ENCODE assay signal across 23 cellular contexts in genomic region chr13:77891041-77891440, GRCh38. TPM values are rescaled to one million over a fixed set of nuclear protein-coding genes. Genes with fewer than 3 reads are reported as not detected.
DNase-seq lines count a peak whose midpoint lies in the region; ATAC-seq and TF ChIP-seq lines count a peak whose summit lies in the region.
"Had no signal": no experiment of that assay in that cellular context is flagged by ENCODE, and none has a peak within 500 bp of the region (broad histone marks: within the 10 kb centered on the region; RNA-seq: fewer than 3 reads in every experiment).

No MANE protein-coding gene starts in this region.

- H3K4me3 Mint-ChIP-seq in glutamatergic neuron (ENCODE audit: unreplicated experiment) = peak overlapping the region; percentile 16
- H3K4me3 Mint-ChIP-seq: CD4-positive, CD25-positive, alpha-beta regulatory T cell had no signal

- TF ChIP-seq EP300 in esophagus muscularis mucosa (IDR thresholded peaks at IDR 0.05) = no peak

- TF ChIP-seq CTCF in PC-9 (conservative IDR thresholded peaks at IDR 0.05) = no peak
- no peak for TF ChIP-seq CTCF in glutamatergic neuron (IDR thresholded peaks at IDR 0.05; ENCODE audit: partially characterized antibody, unreplicated experiment)
- TF ChIP-seq CTCF in esophagus muscularis mucosa (IDR thresholded peaks at IDR 0.05) = no peak
- no peak for TF ChIP-seq CTCF in PC-3 (conservative IDR thresholded peaks at IDR 0.05; ENCODE audit: low read depth, low read length)

- peak overlapping the region; percentile 45; the same call in 1 of the 2 replicates for H2AFZ ChIP-seq in PC-9
- H2AFZ ChIP-seq in PC-3 (ENCODE audit: low read length) = no peak overlapping the region

- CTCF ChIA-PET in PC-9 (lab: Charles Lee) (no interaction called here), PC-3 (lab: Charles Lee) (no interaction called here)

- H3K4me1 ChIP-seq in PC-9 (replicated peaks; ENCODE audit: insufficient read depth) = no peaks in the 10 kb centered on the region
- peaks cover 0 to 4% (median 2%) of the 10 kb centered on the region in 4 donors for H3K4me1 ChIP-seq in esophagus muscularis mucosa
- no peaks in the 10 kb centered on the region for H3K4me1 ChIP-seq in PC-3 (ENCODE audit: insufficient read depth, low read length)
- H3K4me1 ChIP-seq: A549, BE2C had no signal

- no peaks in the 10 kb centered on the region for H3K79me2 ChIP-seq in PC-9 (ENCODE audit: low read depth)
- no peaks in the 10 kb centered on the region for H3K79me2 ChIP-seq in PC-3 (ENCODE audit: low read length)

- WGBS in esophagus muscularis mucosa = 59% methylated on average over 1 of the region's 1 CpG

- no peak overlapping the region for H3K4me2 ChIP-seq in PC-9
- no peak overlapping the region for H3K4me2 ChIP-seq in PC-3 (ENCODE audit: low read length)
- H3K4me2 ChIP-seq: A549 had no signal

- no peak for TF ChIP-seq POLR2A in esophagus muscularis mucosa (IDR thresholded peaks at IDR 0.05; ENCODE audit: low read depth)

- peak; percentile 53 for DNase-seq in NOMO-1 treated with DMSO at 0.1 percent for 48 hours (lab: John Stamatoyannopoulos, UW; ENCODE audit: unreplicated experiment)
- no peak for DNase-seq in NOMO-1 (lab: John Stamatoyannopoulos, UW; ENCODE audit: unreplicated experiment in 2 of 2)
- DNase-seq in PC-9 = no peak
- DNase-seq in glutamatergic neuron = no peak
- no peak for DNase-seq in T-helper 2 cell
- DNase-seq in HuH-7 (ENCODE audit: low spot score) = no peak
- DNase-seq in esophagus muscularis mucosa (ENCODE audit: extremely low spot score) = no peak
- no peak for DNase-seq in PC-3
- DNase-seq: BE2C; CD4-positive, CD25-positive, alpha-beta regulatory T cell; DND-41; GOT3; HCEC 1CT; Karpas-422; NCI-H1694; NCI-H2081; NCI-H2227 treated with DMSO at 0.1 percent for 48 hours; NCI-H510A; NCI-H748 treated with DMSO at 0.1 percent for 48 hours; SIG-M5 had no signal

- H3K9ac ChIP-seq in PC-3 (ENCODE audit: low read length) = no peak overlapping the region

- H4K20me1 ChIP-seq in PC-9 (ENCODE audit: insufficient read depth) (no peaks in the 10 kb centered on the region), PC-3 (ENCODE audit: low read length) (no peaks in the 10 kb centered on the region)

- no peaks in the 10 kb centered on the region for H3K36me3 Mint-ChIP-seq in glutamatergic neuron (ENCODE audit: unreplicated experiment)
- H3K36me3 Mint-ChIP-seq: CD4-positive, CD25-positive, alpha-beta regulatory T cell had no signal

- no peaks in the 10 kb centered on the region for H3F3A ChIP-seq in PC-9 (ENCODE audit: insufficient read depth, low read depth)
- H3F3A ChIP-seq in PC-3 (ENCODE audit: low read length, unreplicated experiment) = no peaks in the 10 kb centered on the region

- POLR2A ChIA-PET in PC-9 (lab: Charles Lee; ENCODE audit: unreplicated experiment) (no interaction called here), PC-3 (lab: Charles Lee; ENCODE audit: unreplicated experiment) (no interaction called here)

- H3K9me3 ChIP-seq in PC-9 (ENCODE audit: insufficient read depth, low read depth) (no peaks in the 10 kb centered on the region), esophagus muscularis mucosa (no peaks in the 10 kb centered on the region), PC-3 (ENCODE audit: low read length) (no peaks in the 10 kb centered on the region)
- H3K9me3 ChIP-seq: A549, BE2C had no signal

- H3K27me3 ChIP-seq in PC-9 (ENCODE audit: insufficient read depth, low read depth) (no peaks in the 10 kb centered on the region), esophagus muscularis mucosa (no peaks in the 10 kb centered on the region), PC-3 (ENCODE audit: low read length) (no peaks in the 10 kb centered on the region)
- H3K27me3 ChIP-seq: BE2C had no signal

- no peaks in the 10 kb centered on the region for H3K27me3 Mint-ChIP-seq in glutamatergic neuron (ENCODE audit: unreplicated experiment)

- H3K9me3 Mint-ChIP-seq in glutamatergic neuron (ENCODE audit: unreplicated experiment) = peaks cover 4% of the 10 kb centered on the region

- H3K4me3 ChIP-seq in PC-9 (no peak overlapping the region), esophagus muscularis mucosa (no peak overlapping the region), PC-3 (ENCODE audit: low read length) (no peak overlapping the region)
- H3K4me3 ChIP-seq: A549 had no signal

- BruUV-seq in PC-9 (replicated peaks; lab: Mats Ljungman, UMichigan) = no TSS peak
- BruUV-seq in PC-3 (replicated peaks; lab: Mats Ljungman, UMichigan) = no TSS peak

- no peaks in the 10 kb centered on the region for H3K36me3 ChIP-seq in PC-9 (ENCODE audit: low read depth)
- H3K36me3 ChIP-seq in esophagus muscularis mucosa = no peaks in the 10 kb centered on the region
- no peaks in the 10 kb centered on the region for H3K36me3 ChIP-seq in PC-3 (ENCODE audit: low read depth, low read length)
- H3K36me3 ChIP-seq: BE2C had no signal

- no peak for ATAC-seq in PC-3
- ATAC-seq: A549, Panc1, SK-N-SH treated with all-trans-retinoic acid at 6 μM for 48 hours had no signal

- intact Hi-C loops in PC-9 (cut with micrococcal nuclease; ENCODE audit: unreplicated experiment) = no loop called here
- intact Hi-C loops in esophagus muscularis mucosa (cut with DNase I) = no loop called here
- intact Hi-C loops in PC-3 (cut with micrococcal nuclease) = loop anchor here (10.0 kb wide), 1 partner anchor 154 kb away; no protein-coding TSS in a partner anchor

- H3K27ac ChIP-seq in PC-9 = no peak overlapping the region
- H3K27ac ChIP-seq in esophagus muscularis mucosa (replicated peaks in 1 of 4) = no peak overlapping the region
- no peak overlapping the region for H3K27ac ChIP-seq in PC-3 (ENCODE audit: low read length)
- H3K27ac ChIP-seq: A549 had no signal

- peak overlapping the region; percentile 19 for H3K27ac Mint-ChIP-seq in glutamatergic neuron (ENCODE audit: unreplicated experiment)
- H3K27ac Mint-ChIP-seq: CD4-positive, CD25-positive, alpha-beta regulatory T cell had no signal

- H3K4me1 Mint-ChIP-seq in glutamatergic neuron (ENCODE audit: low read depth, unreplicated experiment) = peaks cover 18% of the 10 kb centered on the region
- H3K4me1 Mint-ChIP-seq: CD4-positive, CD25-positive, alpha-beta regulatory T cell had no signal

- H3K9me2 ChIP-seq in PC-9 (ENCODE audit: insufficient read depth) (no peaks in the 10 kb centered on the region), PC-3 (replicated peaks; ENCODE audit: low read length) (no peaks in the 10 kb centered on the region)

RNA-seq across cellular contexts. Expression of gene EDNRB, which starts 27.6 kb away (rescaled TPM):
- total RNA-seq in PC-9 (2021) = not detected in 2 replicates
- 0.10 TPM for total RNA-seq in glutamatergic neuron (ENCODE audit: unreplicated experiment)
- total RNA-seq in esophagus muscularis mucosa = 10 to 100 TPM; 16.2 to 56.4 (median 51.9) TPM
- not detected in 2 replicates for total RNA-seq in PC-3 (2014; rRNA removed)
- total RNA-seq: CD4-positive, CD25-positive, alpha-beta regulatory T cell had no signal

Comparison
In these comparisons a context has a peak if more than half of its experiments do, and no peak if none do; other contexts are left out.
1. RNA of gene EDNRB, which starts 27.6 kb away (total RNA-seq): 16.2 to 56.4 TPM in esophagus muscularis mucosa; 0.10 TPM in glutamatergic neuron (single experiment), not detected in PC-9 and not detected in PC-3; every median in the first group is over 10 times any median in the second.